Comparison of ENCODE assay signal across 2 cellular contexts in the genomic region with DNA sequence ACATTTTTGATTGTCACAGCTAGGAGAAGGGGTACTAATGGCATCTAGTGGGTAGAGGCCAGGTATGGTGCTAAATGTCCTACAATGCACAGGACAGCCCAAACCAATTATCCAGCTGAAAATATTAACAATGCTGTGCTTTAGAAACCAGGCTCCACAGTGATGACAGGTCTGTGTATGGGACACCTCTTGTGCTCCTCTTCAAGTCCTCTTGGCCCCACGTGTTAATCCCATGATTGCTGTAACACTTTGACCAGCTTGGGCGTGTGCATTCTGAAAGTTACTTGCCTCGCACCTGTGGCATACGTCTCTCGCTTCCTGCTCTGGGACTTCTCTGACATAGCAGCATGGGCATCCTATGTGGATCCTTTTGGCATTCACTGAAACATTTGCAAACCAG. TPM values are rescaled to one million over a fixed set of nuclear protein-coding genes. Genes with fewer than 3 reads are reported as not detected.
"Had no signal": no experiment of that assay in that cellular context is flagged by ENCODE, and none has a peak within 500 bp of the region (broad histone marks: within the 10 kb centered on the region; RNA-seq: fewer than 3 reads in every experiment).

No MANE protein-coding gene starts in this region.

RNA-seq across cellular contexts. Expression of a gene that starts 29.3 kb away (rescaled TPM):
- polyA plus RNA-seq: keratinocyte, mammary epithelial cell had no signal
